In the genomic region with DNA sequence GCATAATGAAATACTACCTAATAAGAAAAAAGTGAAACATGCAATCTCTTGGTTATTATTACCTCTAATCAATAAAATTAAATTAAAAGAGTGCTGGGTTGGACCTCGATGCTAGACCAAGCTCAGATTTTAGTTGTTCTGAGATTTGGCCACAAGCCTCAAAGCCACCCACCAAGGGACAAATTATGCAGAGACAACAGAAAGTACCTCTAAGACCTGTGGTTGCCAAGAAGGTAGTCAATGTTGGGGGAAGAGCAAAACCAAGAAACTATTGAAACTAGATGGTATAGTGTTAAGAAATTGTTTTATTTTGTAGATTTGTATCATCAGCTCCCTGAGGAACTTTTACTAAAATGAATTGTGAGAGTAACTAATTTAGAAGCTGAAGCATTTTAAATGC, we compare ENCODE assay signal across 20 cellular contexts. TPM values are rescaled to one million over a fixed set of nuclear protein-coding genes. Genes with fewer than 3 reads are reported as not detected.
A peak's percentile ranks its signal among the peaks of the same experiment; 100 is the strongest.
DNase-seq lines count a peak whose midpoint lies in the region; ATAC-seq and TF ChIP-seq lines count a peak whose summit lies in the region.
"Had no signal": no experiment of that assay in that cellular context is flagged by ENCODE, and none has a peak within 500 bp of the region (broad histone marks: within the 10 kb centered on the region; RNA-seq: fewer than 3 reads in every experiment).

No MANE protein-coding gene starts in this region.

- peak; percentile 32 for DNase-seq in activated CD8-positive, alpha-beta T cell treated with anti-CD3 and anti-CD28 coated beads for 36 hours
- DNase-seq in activated CD8-positive, alpha-beta T cell treated with anti-CD3 and anti-CD28 coated beads, Interleukin-2, amount 10 ng/mL, durations not matched to agents 7 days and 5 days, result no peak
- DNase-seq in stimulated activated naive CD8-positive, alpha-beta T cell treated with anti-CD3 and anti-CD28 coated beads, Interleukin-15, Interleukin-2, amounts not matched to agents 100 U/mL and 50 U/mL, for 24 hours, result no peak
- no peak for DNase-seq in T-cell
- DNase-seq in prostate gland (ENCODE audit: low spot score), result no peak
- DNase-seq: BE2C; CD4-positive, alpha-beta T cell; DMS79; HCEC 1CT; NCI-H1417 treated with DMSO at 0.1 percent for 48 hours; NCI-H2029 treated with DMSO at 0.1 percent for 48 hours; NCI-H774; PC-3; SW 1271 had no signal

- no peaks in the 10 kb centered on the region for H3K9me3 ChIP-seq in prostate gland
- H3K9me3 ChIP-seq: BE2C, SJSA1 had no signal

- CTCF ChIA-PET in activated CD8-positive, alpha-beta T cell treated with anti-CD3 and anti-CD28 coated beads for 36 hours (lab: Charles Lee), result interaction anchor here (0.7 to 2.5 kb wide), 6 partner anchors 10 to 142 kb away, joined by 3 to 10 read pairs (median 4); no protein-coding TSS in a partner anchor
- CTCF ChIA-PET in activated CD8-positive, alpha-beta T cell treated with anti-CD3 and anti-CD28 coated beads, Interleukin-2, amount 10 ng/mL, durations not matched to agents 7 days and 5 days (lab: Charles Lee), result interaction anchor here (0.6 to 3.1 kb wide), 11 partner anchors 10 to 146 kb away, joined by 3 to 14 read pairs (median 4); no protein-coding TSS in a partner anchor
- CTCF ChIA-PET in T-cell (lab: Charles Lee), result no interaction called here

- no peaks in the 10 kb centered on the region for H3K4me1 ChIP-seq in prostate gland (replicated peaks)
- H3K4me1 ChIP-seq: BE2C, SJSA1 had no signal

- intact Hi-C loops in activated CD8-positive, alpha-beta T cell treated with anti-CD3 and anti-CD28 coated beads for 36 hours (cut with micrococcal nuclease), result no loop called here
- intact Hi-C loops in prostate gland (cut with DNase I), result no loop called here

- no peaks in the 10 kb centered on the region for H3K36me3 ChIP-seq in prostate gland
- H3K36me3 ChIP-seq: BE2C, SJSA1 had no signal

- no peaks in the 10 kb centered on the region for H3K36me3 Mint-ChIP-seq in activated CD8-positive, alpha-beta T cell treated with anti-CD3 and anti-CD28 coated beads for 36 hours (ENCODE audit: low read depth)
- H3K36me3 Mint-ChIP-seq in activated CD8-positive, alpha-beta T cell treated with anti-CD3 and anti-CD28 coated beads, Interleukin-2, amount 10 ng/mL, durations not matched to agents 7 days and 5 days (ENCODE audit: low read depth), result no peaks in the 10 kb centered on the region
- H3K36me3 Mint-ChIP-seq in T-cell, result no peaks in the 10 kb centered on the region

- H3K4me3 ChIP-seq in prostate gland, result no peak overlapping the region
- H3K4me3 ChIP-seq: SJSA1 had no signal

- no peak for TF ChIP-seq CTCF in activated CD8-positive, alpha-beta T cell treated with anti-CD3 and anti-CD28 coated beads for 36 hours (IDR thresholded peaks at IDR 0.05)
- TF ChIP-seq CTCF in prostate gland (IDR thresholded peaks at IDR 0.05), result no peak

- no peaks in the 10 kb centered on the region for H3K27me3 ChIP-seq in prostate gland (replicated peaks; ENCODE audit: insufficient read depth)
- H3K27me3 ChIP-seq: BE2C had no signal

- H3K27ac Mint-ChIP-seq in activated CD8-positive, alpha-beta T cell treated with anti-CD3 and anti-CD28 coated beads for 36 hours, result no peak overlapping the region
- H3K27ac Mint-ChIP-seq in activated CD8-positive, alpha-beta T cell treated with anti-CD3 and anti-CD28 coated beads, Interleukin-2, amount 10 ng/mL, durations not matched to agents 7 days and 5 days, result no peak overlapping the region
- no peak overlapping the region for H3K27ac Mint-ChIP-seq in T-cell
- H3K27ac Mint-ChIP-seq: CD4-positive, alpha-beta T cell had no signal

- H3K9me3 Mint-ChIP-seq in activated CD8-positive, alpha-beta T cell treated with anti-CD3 and anti-CD28 coated beads for 36 hours, result no peaks in the 10 kb centered on the region
- no peaks in the 10 kb centered on the region for H3K9me3 Mint-ChIP-seq in activated CD8-positive, alpha-beta T cell treated with anti-CD3 and anti-CD28 coated beads, Interleukin-2, amount 10 ng/mL, durations not matched to agents 7 days and 5 days (ENCODE audit: insufficient read depth)
- H3K9me3 Mint-ChIP-seq in T-cell, result no peaks in the 10 kb centered on the region
- H3K9me3 Mint-ChIP-seq: CD4-positive, alpha-beta T cell had no signal

- peaks cover 24% of the 10 kb centered on the region for H3K4me1 Mint-ChIP-seq in activated CD8-positive, alpha-beta T cell treated with anti-CD3 and anti-CD28 coated beads for 36 hours (ENCODE audit: low read depth)
- peaks cover 26% of the 10 kb centered on the region for H3K4me1 Mint-ChIP-seq in activated CD8-positive, alpha-beta T cell treated with anti-CD3 and anti-CD28 coated beads, Interleukin-2, amount 10 ng/mL, durations not matched to agents 7 days and 5 days (ENCODE audit: low read depth)
- H3K4me1 Mint-ChIP-seq in T-cell, result peaks cover 0 to 5% (median 0%) of the 10 kb centered on the region in 3 donors

- no peak overlapping the region for H3K4me3 Mint-ChIP-seq in activated CD8-positive, alpha-beta T cell treated with anti-CD3 and anti-CD28 coated beads for 36 hours
- no peak overlapping the region for H3K4me3 Mint-ChIP-seq in activated CD8-positive, alpha-beta T cell treated with anti-CD3 and anti-CD28 coated beads, Interleukin-2, amount 10 ng/mL, durations not matched to agents 7 days and 5 days
- H3K4me3 Mint-ChIP-seq in T-cell, result no peak overlapping the region
- H3K4me3 Mint-ChIP-seq: CD4-positive, alpha-beta T cell had no signal

- ATAC-seq in activated CD8-positive, alpha-beta T cell treated with anti-CD3 and anti-CD28 coated beads for 36 hours, result peak; percentile 49
- ATAC-seq in activated CD8-positive, alpha-beta T cell treated with anti-CD3 and anti-CD28 coated beads, Interleukin-2, amount 10 ng/mL, durations not matched to agents 7 days and 5 days, result no peak
- ATAC-seq in GM19463 (IDR thresholded peaks at IDR 0.05; ENCODE audit: unreplicated experiment) (peak; percentile 56), HG03432 (IDR thresholded peaks at IDR 0.05; ENCODE audit: unreplicated experiment) (peak; percentile 68), T-cell (replicated peaks in 1 of 4) (no peak), HG02870 (IDR thresholded peaks at IDR 0.05; ENCODE audit: unreplicated experiment) (no peak)
- ATAC-seq in stimulated activated naive CD8-positive, alpha-beta T cell treated with anti-CD3 and anti-CD28 coated beads, Interleukin-15, Interleukin-2, amounts not matched to agents 100 U/mL and 50 U/mL, for 24 hours, result peak; percentile 31
- ATAC-seq: PC-3 had no signal

- no peak for TF ChIP-seq POLR2A in prostate gland (IDR thresholded peaks at IDR 0.05)

- no peak overlapping the region for H3K27ac ChIP-seq in prostate gland
- H3K27ac ChIP-seq: 22Rv1, RWPE1, SJSA1 had no signal

- POLR2A ChIA-PET in activated CD8-positive, alpha-beta T cell treated with anti-CD3 and anti-CD28 coated beads for 36 hours (lab: Charles Lee), result interaction anchor here (0.5 to 2.0 kb wide), 5 partner anchors 9 to 924 kb away, joined by 3 to 6 read pairs (median 3); no protein-coding TSS in a partner anchor
- POLR2A ChIA-PET in activated CD8-positive, alpha-beta T cell treated with anti-CD3 and anti-CD28 coated beads, Interleukin-2, amount 10 ng/mL, durations not matched to agents 7 days and 5 days (lab: Charles Lee), result no interaction called here
- POLR2A ChIA-PET in T-cell (lab: Charles Lee), result no interaction called here

- 83% methylated on average over 1 of the region's 1 CpG for WGBS in prostate gland

- H3K27me3 Mint-ChIP-seq in activated CD8-positive, alpha-beta T cell treated with anti-CD3 and anti-CD28 coated beads for 36 hours, result peaks cover 5% of the 10 kb centered on the region
- peaks cover 5% of the 10 kb centered on the region for H3K27me3 Mint-ChIP-seq in activated CD8-positive, alpha-beta T cell treated with anti-CD3 and anti-CD28 coated beads, Interleukin-2, amount 10 ng/mL, durations not matched to agents 7 days and 5 days (ENCODE audit: low read depth)
- peaks cover 2 to 4% of the 10 kb centered on the region in 2 donors for H3K27me3 Mint-ChIP-seq in T-cell
- H3K27me3 Mint-ChIP-seq: CD4-positive, alpha-beta T cell had no signal

RNA-seq across cellular contexts. Expression of gene ARID2, which starts 43.8 kb away (rescaled TPM):
- 10 to 100 TPM; 33.2 to 33.4 TPM for total RNA-seq in activated CD8-positive, alpha-beta T cell treated with anti-CD3 and anti-CD28 coated beads for 36 hours
- 10 to 100 TPM; 49.0 to 52.3 TPM for total RNA-seq in activated CD8-positive, alpha-beta T cell treated with anti-CD3 and anti-CD28 coated beads, Interleukin-2, amount 10 ng/mL, durations not matched to agents 7 days and 5 days
- 10 to 100 TPM; 40.2 to 67.6 (median 43.7) TPM for total RNA-seq in T-cell
- 10 to 100 TPM; 29.5 to 47.3 TPM for total RNA-seq in prostate gland

Comparison
In these comparisons a context has a peak if more than half of its experiments do, and no peak if none do; other contexts are left out.
1. ATAC-seq: peak in activated CD8-positive, alpha-beta T cell treated with anti-CD3 and anti-CD28 coated beads for 36 hours (single experiment), GM19463 (single experiment), HG03432 (single experiment) and stimulated activated naive CD8-positive, alpha-beta T cell treated with anti-CD3 and anti-CD28 coated beads, Interleukin-15, Interleukin-2, amounts not matched to agents 100 U/mL and 50 U/mL, for 24 hours (single experiment); none in activated CD8-positive, alpha-beta T cell treated with anti-CD3 and anti-CD28 coated beads, Interleukin-2, amount 10 ng/mL, durations not matched to agents 7 days and 5 days (single experiment), T-cell (0 of 4) and HG02870 (single experiment).
2. CTCF ChIA-PET loops: an anchor here in activated CD8-positive, alpha-beta T cell treated with anti-CD3 and anti-CD28 coated beads for 36 hours (0.7 to 2.5 kb wide) and activated CD8-positive, alpha-beta T cell treated with anti-CD3 and anti-CD28 coated beads, Interleukin-2, amount 10 ng/mL, durations not matched to agents 7 days and 5 days (0.6 to 3.1 kb wide); none called in T-cell.